ENCODE assay signal across 9 cellular contexts in genomic region chr21:35933466-35933865, GRCh38.
A peak's percentile ranks its signal among the peaks of the same experiment; 100 is the strongest.
DNase-seq lines count a peak whose midpoint lies in the region; ATAC-seq, FAIRE-seq and TF ChIP-seq lines count a peak whose summit lies in the region.
"Had no signal": no experiment of that assay in that cellular context is flagged by ENCODE, and none has a peak within 500 bp of the region (broad histone marks: within the 10 kb centered on the region; RNA-seq: fewer than 3 reads in every experiment).

No MANE protein-coding gene starts in this region.

- no peak for FAIRE-seq in frontal cortex (lab: Jason Lieb, UNC)

- CTCF ChIA-PET in GM10248 (lab: Yijun Ruan, JAX): interaction anchor here (0.7 to 1.8 kb wide), 2 partner anchors 9 to 43 kb away, joined by 3 read pairs; no protein-coding TSS in a partner anchor

- in situ Hi-C loops in GM13976 (cut with MboI; ENCODE audit: low sequenced_read_pairs, unreplicated experiment): no loop called here

- no peak for ATAC-seq in HG02852 (IDR thresholded peaks at IDR 0.05; ENCODE audit: unreplicated experiment)

- no peak overlapping the region for H3K4me3 ChIP-seq in endodermal cell (ENCODE audit: low read length)

- H3K4me1 Mint-ChIP-seq in endodermal cell: no peaks in the 10 kb centered on the region

- H3K36me3 ChIP-seq in endodermal cell (ENCODE audit: control insufficient read depth, insufficient read depth, low read length): no peaks in the 10 kb centered on the region

- H3K27ac Mint-ChIP-seq in endodermal cell: no peak overlapping the region

- no peaks in the 10 kb centered on the region for H3K4me1 ChIP-seq in endodermal cell (ENCODE audit: control insufficient read depth, insufficient read depth, low read length)

- no peaks in the 10 kb centered on the region for H3K27me3 Mint-ChIP-seq in endodermal cell (ENCODE audit: insufficient read depth)

- no peaks in the 10 kb centered on the region for H3K9me3 Mint-ChIP-seq in endodermal cell

- H3K4me3 Mint-ChIP-seq in endodermal cell: no peak overlapping the region

- DNase-seq in AG20443 (ENCODE audit: low spot score) (peak; percentile 88), NAMALWA (ENCODE audit: low spot score) (peak; percentile 28), endodermal cell (peak; percentile 49), mucosa of gallbladder (ENCODE audit: low spot score) (peak; percentile 48), GM13976 (ENCODE audit: low spot score) (no peak), frontal cortex (ENCODE audit: low spot score in 2 of 2) (no peak), GM10248 (ENCODE audit: extremely low spot score) (no peak)
- DNase-seq: NCI-H2029 treated with DMSO at 0.1 percent for 48 hours had no signal

- peak; percentile 66 for TF ChIP-seq CTCF in endodermal cell (conservative IDR thresholded peaks at IDR 0.05)
- no peak for TF ChIP-seq CTCF in GM13976 (IDR thresholded peaks at IDR 0.05; ENCODE audit: borderline replicate concordance, control extremely low read depth, extremely low read depth, insufficient read depth, missing control alignments)
- no peak for TF ChIP-seq CTCF in GM10248 (IDR thresholded peaks at IDR 0.05; ENCODE audit: control extremely low read depth, extremely low read depth, low read depth, missing control alignments)

- H3K36me3 Mint-ChIP-seq in endodermal cell (ENCODE audit: low read depth): no peaks in the 10 kb centered on the region

- no peak overlapping the region for H3K9ac ChIP-seq in endodermal cell (ENCODE audit: extremely low read depth, low read length, poor library complexity, severe bottlenecking)

- 33 to 76% methylated on average over 1 to 3 of the region's 3 CpGs for WGBS in endodermal cell (ENCODE audit: insufficient coverage in 1 of 2, insufficient read length in 1 of 2), 2 experiments

- POLR2A ChIA-PET in GM10248 (lab: Yijun Ruan, JAX): interaction anchor here (0.6 kb wide), 1 partner anchor 1878 kb away, joined by 4 read pairs; no protein-coding TSS in a partner anchor

- no peaks in the 10 kb centered on the region for H3K9me3 ChIP-seq in endodermal cell (ENCODE audit: control insufficient read depth, low read length)

- no peak overlapping the region for H3K27ac ChIP-seq in endodermal cell (ENCODE audit: low read depth, low read length)

- H3K27me3 ChIP-seq in endodermal cell (ENCODE audit: control insufficient read depth, insufficient read depth, low read length, poor library complexity, severe bottlenecking): no peaks in the 10 kb centered on the region

Comparison
In these comparisons a context has a peak if more than half of its experiments do, and no peak if none do; other contexts are left out.
1. DNase-seq: peak in AG20443 (single experiment), NAMALWA (single experiment), endodermal cell (single experiment) and mucosa of gallbladder (single experiment); none in GM13976 (single experiment), frontal cortex (0 of 2) and GM10248 (single experiment).